In the genomic region with DNA sequence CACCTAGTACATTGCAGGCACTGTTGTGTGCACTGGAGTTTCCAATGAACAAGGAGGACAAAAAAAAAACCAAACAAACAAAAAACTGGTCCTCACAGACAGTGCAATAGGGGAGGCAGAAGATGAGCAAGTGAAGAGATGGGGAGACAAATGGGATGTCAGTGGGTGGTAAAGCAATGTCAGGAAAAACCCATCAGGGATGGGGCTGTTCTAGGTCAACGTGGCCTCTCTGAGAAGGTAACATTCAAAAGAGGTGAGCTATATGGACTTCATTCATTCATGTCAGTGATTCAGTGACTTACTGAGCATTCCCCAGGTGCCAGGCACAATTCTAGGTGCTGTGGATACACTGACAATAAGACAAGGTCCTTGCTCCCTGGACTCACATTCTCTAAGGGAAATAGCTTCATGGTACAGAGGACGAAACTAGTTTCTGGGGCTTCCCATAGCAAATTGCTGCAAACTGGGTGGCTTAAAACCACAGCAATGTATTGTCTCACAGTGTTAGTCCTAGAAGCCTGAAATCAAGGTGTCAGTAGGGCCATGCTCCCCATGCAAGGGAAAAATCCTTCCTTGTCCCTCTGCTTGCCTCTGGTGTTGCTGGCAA, we compare ENCODE assay signal across 25 cellular contexts.
A peak's percentile ranks its signal among the peaks of the same experiment; 100 is the strongest.
DNase-seq lines count a peak whose midpoint lies in the region; ATAC-seq, FAIRE-seq and TF ChIP-seq lines count a peak whose summit lies in the region.
"Had no signal": no experiment of that assay in that cellular context is flagged by ENCODE, and none has a peak within 500 bp of the region (broad histone marks: within the 10 kb centered on the region; RNA-seq: fewer than 3 reads in every experiment).

No MANE protein-coding gene starts in this region.

- TF ChIP-seq EP300 in GM12878 (IDR thresholded peaks at IDR 0.05; ENCODE audit: borderline replicate concordance in 1 of 2, control insufficient read depth in 1 of 2, low read depth in 2 of 2, low read length in 2 of 2), result no peak

- RAD21 ChIA-PET in GM12878 (lab: Charles Lee; ENCODE audit: unreplicated experiment), result interaction anchor here (1.1 to 2.8 kb wide), 2 partner anchors 18 to 57 kb away, joined by 3 to 10 read pairs; no protein-coding TSS in a partner anchor

- H3K36me3 ChIP-seq in GM12878 (ENCODE audit: control insufficient read depth in 2 of 2, insufficient read depth in 2 of 2, low read length in 1 of 2), result no peaks in the 10 kb centered on the region
- no peaks in the 10 kb centered on the region for H3K36me3 ChIP-seq in prostate gland
- H3K36me3 ChIP-seq in HAP-1 (replicated peaks), result no peaks in the 10 kb centered on the region
- H3K36me3 ChIP-seq: BE2C; BLaER1 treated with 17β-estradiol and CSF1 and Interleukin-3, amounts not matched to agents 10 nM and 100 nM had no signal

- no peak for FAIRE-seq in GM12878 (lab: Jason Lieb, UNC)
- FAIRE-seq: A204.1, D721Med, GM12891, H1 had no signal

- WGBS in GM12878 (ENCODE audit: insufficient coverage, insufficient replicate concordance, low lambda C conversion rate, missing lambda C conversion rate), result 0% methylated on average over 2 of the region's 2 CpGs
- 69% methylated on average over 2 of the region's 2 CpGs for WGBS in prostate gland

- no peaks in the 10 kb centered on the region for H4K20me1 ChIP-seq in GM12878 (ENCODE audit: control insufficient read depth, insufficient read depth)
- H4K20me1 ChIP-seq: BLaER1 treated with 17β-estradiol and CSF1 and Interleukin-3, amounts not matched to agents 10 nM and 100 nM had no signal

- TF ChIP-seq RAD21 in GM12878 (IDR thresholded peaks at IDR 0.05; ENCODE audit: insufficient read depth, low read depth, low read length), result no peak

- DNase-seq in ACHN, result peak; percentile 4
- peak; percentile 80 for DNase-seq in GM12865 (ENCODE audit: low read depth)
- DNase-seq in GM12878 (ENCODE audit: low read depth, low spot score), result no peak
- DNase-seq in kidney tubule cell (ENCODE audit: low spot score), result peak; percentile 66
- DNase-seq in prostate gland (ENCODE audit: low spot score), result no peak
- DNase-seq in HAP-1 (ENCODE audit: low spot score in 2 of 2), result no peak
- no peak for DNase-seq in NOMO-1 treated with DMSO at 0.1 percent for 48 hours (lab: John Stamatoyannopoulos, UW; ENCODE audit: unreplicated experiment)
- DNase-seq in left cardiac atrium, result no peak
- DNase-seq: AML-193; BE2C; CD4-positive, alpha-beta T cell; CD8-positive, alpha-beta memory T cell; DMS 273 treated with DMSO at 0.1 percent for 48 hours; DMS79; EL; GF-D8; GM23248; H7 had no signal

- no TSS peak for BruUV-seq in GM12878 (replicated peaks; lab: Mats Ljungman, UMichigan)

- POLR2A ChIA-PET in GM12878 (lab: Charles Lee), result no interaction called here

- H3K4me1 ChIP-seq in GM12878 (ENCODE audit: control insufficient read depth, insufficient read depth, low read length) (peaks cover 27% of the 10 kb centered on the region), prostate gland (replicated peaks) (no peaks in the 10 kb centered on the region), HAP-1 (no peaks in the 10 kb centered on the region; the same call in 1 of the 2 replicates)

- CTCF ChIA-PET in GM12878 (lab: Yijun Ruan, JAX), result interaction anchor here (1.2 kb wide), 1 partner anchor 57 kb away, joined by 3 read pairs; no protein-coding TSS in a partner anchor

- H3K4me2 ChIP-seq in GM12878 (ENCODE audit: control insufficient read depth, insufficient read depth), result peak overlapping the region; percentile 44; the same call in 1 of the 2 replicates

- TF ChIP-seq POLR2A in GM12878 (IDR thresholded peaks at IDR 0.05; ENCODE audit: low read depth, low read length) (no peak), prostate gland (IDR thresholded peaks at IDR 0.05) (no peak)

- no peak for TF ChIP-seq CTCF in GM12865 (IDR thresholded peaks at IDR 0.05; ENCODE audit: insufficient read depth, low read depth, low read length, missing control alignments)
- no peak for TF ChIP-seq CTCF in GM12878 (IDR thresholded peaks at IDR 0.05 in 2 of 3, conservative IDR thresholded peaks at IDR 0.05 in 1 of 3; ENCODE audit: control insufficient read depth in 2 of 3, extremely low read depth in 1 of 3, insufficient read depth in 1 of 3, low read depth in 3 of 3, low read length in 3 of 3)
- TF ChIP-seq CTCF in prostate gland (IDR thresholded peaks at IDR 0.05), result no peak

- H3K4me3 ChIP-seq in GM12865 (ENCODE audit: low read depth, low read length) (no peak overlapping the region), GM12878 (no peak overlapping the region), prostate gland (no peak overlapping the region), HAP-1 (no peak overlapping the region)
- H3K4me3 ChIP-seq: BLaER1 treated with 17β-estradiol and CSF1 and Interleukin-3, amounts not matched to agents 10 nM and 100 nM; GM23248 had no signal

- H3K9ac ChIP-seq in GM12878 (ENCODE audit: control insufficient read depth, insufficient read depth, low read length), result no peak overlapping the region
- H3K9ac ChIP-seq: BLaER1 treated with 17β-estradiol and CSF1 and Interleukin-3, amounts not matched to agents 10 nM and 100 nM; GM23248 had no signal

- H3K9me3 ChIP-seq in GM12878 (replicated peaks; ENCODE audit: control insufficient read depth, insufficient read depth, low read length) (no peaks in the 10 kb centered on the region; the same call in 1 of the 3 replicates), prostate gland (no peaks in the 10 kb centered on the region), HAP-1 (no peaks in the 10 kb centered on the region)
- H3K9me3 ChIP-seq: BE2C; BLaER1 treated with 17β-estradiol and CSF1 and Interleukin-3, amounts not matched to agents 10 nM and 100 nM had no signal

- H3K27ac ChIP-seq in GM12878 (ENCODE audit: control insufficient read depth, insufficient read depth), result peak overlapping the region; percentile 21
- no peak overlapping the region for H3K27ac ChIP-seq in prostate gland
- H3K27ac ChIP-seq: 22Rv1; BLaER1 treated with 17β-estradiol and CSF1 and Interleukin-3, amounts not matched to agents 10 nM and 100 nM; GM23248 had no signal

- H2AFZ ChIP-seq in GM12878 (ENCODE audit: control insufficient read depth, low read depth, low read length), result no peak overlapping the region
- H2AFZ ChIP-seq: GM23248 had no signal

- SMC1A ChIA-PET in GM12878 (lab: Charles Lee; ENCODE audit: uncharacterized antibody, unreplicated experiment), result no interaction called here

- ATAC-seq in GM12878 (peak; percentile 76), left cardiac atrium (no peak)
- ATAC-seq: HCT116 had no signal

- intact Hi-C loops in GM12878 (cut with micrococcal nuclease; ENCODE audit: unreplicated experiment) (no loop called here), prostate gland (cut with DNase I) (no loop called here), left cardiac atrium (cut with DNase I) (no loop called here)

- in situ Hi-C loops in ACHN (cut with HindIII; ENCODE audit: low pct_ligation_motif_present, low pct_unique_long_range_greater_than_20kb, low sequenced_read_pairs), result no loop called here
- in situ Hi-C loops in GM12878 (cut with MboI), result no loop called here
- in situ Hi-C loops in HAP-1 (cut with MboI; ENCODE audit: low sequenced_read_pairs), result no loop called here

- no peaks in the 10 kb centered on the region for H3K27me3 ChIP-seq in GM12878 (replicated peaks in 1 of 2; ENCODE audit: control insufficient read depth in 2 of 2, insufficient read depth in 2 of 2, low read length in 1 of 2)
- peaks cover 7% of the 10 kb centered on the region for H3K27me3 ChIP-seq in prostate gland (replicated peaks; ENCODE audit: insufficient read depth)
- H3K27me3 ChIP-seq in HAP-1 (ENCODE audit: low read depth), result no peaks in the 10 kb centered on the region
- H3K27me3 ChIP-seq: BE2C; BLaER1 treated with 17β-estradiol and CSF1 and Interleukin-3, amounts not matched to agents 10 nM and 100 nM had no signal

- no peaks in the 10 kb centered on the region for H3K79me2 ChIP-seq in GM12878 (ENCODE audit: control insufficient read depth, insufficient read depth, low read length)

TF ChIP-seq in GM12878, 131 proteins besides CTCF, POLR2A, EP300 and RAD21 (continues in another document):
- peak; percentile 73 for TF ChIP-seq ZNF24 (IDR thresholded peaks at IDR 0.05)
- TF ChIP-seq, protein P1, sequence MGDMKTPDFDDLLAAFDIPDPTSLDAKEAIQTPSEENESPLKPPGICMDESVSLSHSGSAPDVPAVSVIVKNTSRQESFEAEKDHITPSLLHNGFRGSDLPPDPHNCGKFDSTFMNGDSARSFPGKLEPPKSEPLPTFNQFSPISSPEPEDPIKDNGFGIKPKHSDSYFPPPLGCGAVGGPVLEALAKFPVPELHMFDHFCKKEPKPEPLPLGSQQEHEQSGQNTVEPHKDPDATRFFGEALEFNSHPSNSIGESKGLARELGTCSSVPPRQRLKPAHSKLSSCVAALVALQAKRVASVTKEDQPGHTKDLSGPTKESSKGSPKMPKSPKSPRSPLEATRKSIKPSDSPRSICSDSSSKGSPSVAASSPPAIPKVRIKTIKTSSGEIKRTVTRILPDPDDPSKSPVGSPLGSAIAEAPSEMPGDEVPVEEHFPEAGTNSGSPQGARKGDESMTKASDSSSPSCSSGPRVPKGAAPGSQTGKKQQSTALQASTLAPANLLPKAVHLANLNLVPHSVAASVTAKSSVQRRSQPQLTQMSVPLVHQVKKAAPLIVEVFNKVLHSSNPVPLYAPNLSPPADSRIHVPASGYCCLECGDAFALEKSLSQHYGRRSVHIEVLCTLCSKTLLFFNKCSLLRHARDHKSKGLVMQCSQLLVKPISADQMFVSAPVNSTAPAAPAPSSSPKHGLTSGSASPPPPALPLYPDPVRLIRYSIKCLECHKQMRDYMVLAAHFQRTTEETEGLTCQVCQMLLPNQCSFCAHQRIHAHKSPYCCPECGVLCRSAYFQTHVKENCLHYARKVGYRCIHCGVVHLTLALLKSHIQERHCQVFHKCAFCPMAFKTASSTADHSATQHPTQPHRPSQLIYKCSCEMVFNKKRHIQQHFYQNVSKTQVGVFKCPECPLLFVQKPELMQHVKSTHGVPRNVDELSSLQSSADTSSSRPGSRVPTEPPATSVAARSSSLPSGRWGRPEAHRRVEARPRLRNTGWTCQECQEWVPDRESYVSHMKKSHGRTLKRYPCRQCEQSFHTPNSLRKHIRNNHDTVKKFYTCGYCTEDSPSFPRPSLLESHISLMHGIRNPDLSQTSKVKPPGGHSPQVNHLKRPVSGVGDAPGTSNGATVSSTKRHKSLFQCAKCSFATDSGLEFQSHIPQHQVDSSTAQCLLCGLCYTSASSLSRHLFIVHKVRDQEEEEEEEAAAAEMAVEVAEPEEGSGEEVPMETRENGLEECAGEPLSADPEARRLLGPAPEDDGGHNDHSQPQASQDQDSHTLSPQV (IDR thresholded peaks at IDR 0.05), result no peak
- no peak for TF ChIP-seq NR2C2 (IDR thresholded peaks at IDR 0.05; ENCODE audit: borderline replicate concordance, control insufficient read depth, insufficient read length, low read depth)
- TF ChIP-seq IKZF1 (conservative IDR thresholded peaks at IDR 0.05), result peak; percentile 32; the same call in 1 of the 2 replicates

Comparison
In these comparisons a context has a peak if more than half of its experiments do, and no peak if none do; other contexts are left out.
1. DNase-seq: peak in ACHN (single experiment), GM12865 (single experiment) and kidney tubule cell (single experiment); none in GM12878 (single experiment), prostate gland (single experiment), HAP-1 (0 of 2), NOMO-1 treated with DMSO at 0.1 percent for 48 hours (single experiment) and left cardiac atrium (single experiment).